ENCODE assay signal across 8 cellular contexts in the genomic region with DNA sequence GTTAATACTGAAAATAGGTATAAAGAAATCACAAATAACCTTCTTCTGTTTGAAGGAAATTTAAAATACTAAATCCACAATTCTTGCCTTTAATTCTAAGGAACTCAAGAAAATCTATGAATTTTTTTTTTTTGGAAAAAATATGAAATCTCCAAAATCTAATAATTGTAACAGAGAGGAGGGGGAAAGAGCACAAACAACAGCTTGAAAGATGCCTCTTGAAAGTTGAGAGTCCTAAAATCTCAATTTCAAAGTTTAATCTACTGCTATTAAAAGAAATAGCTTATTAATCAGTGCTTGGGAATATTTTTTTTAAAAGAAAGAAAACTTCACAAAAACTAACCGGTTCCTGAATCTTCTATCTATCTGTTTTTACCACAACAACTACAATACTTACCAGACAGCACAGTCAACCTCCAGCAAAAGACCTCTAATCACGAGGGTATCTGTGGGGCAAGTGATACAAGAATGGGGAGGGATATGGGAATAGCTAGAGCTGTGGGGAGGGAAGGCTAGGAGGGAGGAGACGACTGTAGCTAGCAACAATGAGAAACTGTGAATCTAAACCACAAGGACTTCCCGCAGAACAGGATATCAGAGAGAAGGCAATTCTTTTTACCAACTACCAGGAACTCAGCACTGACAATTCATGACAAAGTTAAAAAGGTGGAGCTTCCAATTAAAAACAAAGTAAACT. TPM values are rescaled to one million over a fixed set of nuclear protein-coding genes. Genes with fewer than 3 reads are reported as not detected.
DNase-seq lines count a peak whose midpoint lies in the region; ATAC-seq and TF ChIP-seq lines count a peak whose summit lies in the region.

A gene with protein sequence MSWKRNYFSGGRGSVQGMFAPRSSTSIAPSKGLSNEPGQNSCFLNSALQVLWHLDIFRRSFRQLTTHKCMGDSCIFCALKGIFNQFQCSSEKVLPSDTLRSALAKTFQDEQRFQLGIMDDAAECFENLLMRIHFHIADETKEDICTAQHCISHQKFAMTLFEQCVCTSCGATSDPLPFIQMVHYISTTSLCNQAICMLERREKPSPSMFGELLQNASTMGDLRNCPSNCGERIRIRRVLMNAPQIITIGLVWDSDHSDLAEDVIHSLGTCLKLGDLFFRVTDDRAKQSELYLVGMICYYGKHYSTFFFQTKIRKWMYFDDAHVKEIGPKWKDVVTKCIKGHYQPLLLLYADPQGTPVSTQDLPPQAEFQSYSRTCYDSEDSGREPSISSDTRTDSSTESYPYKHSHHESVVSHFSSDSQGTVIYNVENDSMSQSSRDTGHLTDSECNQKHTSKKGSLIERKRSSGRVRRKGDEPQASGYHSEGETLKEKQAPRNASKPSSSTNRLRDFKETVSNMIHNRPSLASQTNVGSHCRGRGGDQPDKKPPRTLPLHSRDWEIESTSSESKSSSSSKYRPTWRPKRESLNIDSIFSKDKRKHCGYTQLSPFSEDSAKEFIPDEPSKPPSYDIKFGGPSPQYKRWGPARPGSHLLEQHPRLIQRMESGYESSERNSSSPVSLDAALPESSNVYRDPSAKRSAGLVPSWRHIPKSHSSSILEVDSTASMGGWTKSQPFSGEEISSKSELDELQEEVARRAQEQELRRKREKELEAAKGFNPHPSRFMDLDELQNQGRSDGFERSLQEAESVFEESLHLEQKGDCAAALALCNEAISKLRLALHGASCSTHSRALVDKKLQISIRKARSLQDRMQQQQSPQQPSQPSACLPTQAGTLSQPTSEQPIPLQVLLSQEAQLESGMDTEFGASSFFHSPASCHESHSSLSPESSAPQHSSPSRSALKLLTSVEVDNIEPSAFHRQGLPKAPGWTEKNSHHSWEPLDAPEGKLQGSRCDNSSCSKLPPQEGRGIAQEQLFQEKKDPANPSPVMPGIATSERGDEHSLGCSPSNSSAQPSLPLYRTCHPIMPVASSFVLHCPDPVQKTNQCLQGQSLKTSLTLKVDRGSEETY (N-terminal part only) (minus strand): TSS at position 462 of the 697 bp plus-strand sequence. CDS start 15,684 bp downstream, outside the sequence.

- H3K36me3 ChIP-seq in body of pancreas (replicated peaks in 1 of 2; ENCODE audit: insufficient read depth in 1 of 2, low read depth in 2 of 2) (no peaks in the 10 kb centered on the region), iPS-15b (ENCODE audit: control insufficient read depth, insufficient read depth, low read length) (no peaks in the 10 kb centered on the region)

- H3K9ac ChIP-seq in iPS-15b (ENCODE audit: low read depth, low read length): peak within 1 kb of the TSS; percentile 48

- H3K27me3 ChIP-seq in body of pancreas (no peaks in the 10 kb centered on the region), iPS-15b (ENCODE audit: control insufficient read depth, insufficient read depth, low read length) (no peaks in the 10 kb centered on the region)

- no peak for TF ChIP-seq CTCF in body of pancreas (IDR thresholded peaks at IDR 0.05)

- DNase-seq in DMS153 treated with DMSO at 0.1 percent for 48 hours (lab: John Stamatoyannopoulos, UW; ENCODE audit: unreplicated experiment) (peak; percentile 9), LoVo (ENCODE audit: low spot score) (peak; percentile 75), body of pancreas (no peak), retina (peak; percentile 46), 8988T (no peak), RKO (ENCODE audit: low spot score) (no peak)

- no peaks in the 10 kb centered on the region for H3K9me3 ChIP-seq in body of pancreas
- no peaks in the 10 kb centered on the region for H3K9me3 ChIP-seq in iPS-15b (ENCODE audit: control insufficient read depth, insufficient read depth, low read length)

- WGBS in body of pancreas, 2 donors: 31 to 38% methylated on average over 4 of the region's 4 CpGs

- intact Hi-C loops in body of pancreas (cut with DNase I): no loop called here

- peak; percentile 19 for ATAC-seq in body of pancreas
- no peak for ATAC-seq in GM21447 (IDR thresholded peaks at IDR 0.05; ENCODE audit: unreplicated experiment)

- H3K4me1 ChIP-seq in body of pancreas (peaks cover 61% of the 10 kb centered on the region), iPS-15b (ENCODE audit: control insufficient read depth, insufficient read depth, low read length) (peaks cover 24% of the 10 kb centered on the region)

- H3K4me3 ChIP-seq in body of pancreas (no peak within 1 kb of the TSS), iPS-15b (ENCODE audit: low read depth, low read length) (peak within 1 kb of the TSS; percentile 33)

- H3K27ac ChIP-seq in body of pancreas: peak within 1 kb of the TSS in 3 of 4 donors; percentile 49 to 65 (median 51)

- no peak for TF ChIP-seq POLR2A in body of pancreas (IDR thresholded peaks at IDR 0.05)

RNA-seq across cellular contexts. Expression of the gene that starts here (rescaled TPM):
- 10 to 100 TPM; 20.4 to 25.4 TPM for total RNA-seq in body of pancreas

Comparison
In these comparisons a context has a peak if more than half of its experiments do, and no peak if none do; other contexts are left out.
1. DNase-seq: peak in DMS153 treated with DMSO at 0.1 percent for 48 hours (single experiment), LoVo (single experiment) and retina (single experiment); none in body of pancreas (0 of 4), 8988T (single experiment) and RKO (single experiment).